Comparison of ENCODE assay signal across 9 cellular contexts in the genomic region with DNA sequence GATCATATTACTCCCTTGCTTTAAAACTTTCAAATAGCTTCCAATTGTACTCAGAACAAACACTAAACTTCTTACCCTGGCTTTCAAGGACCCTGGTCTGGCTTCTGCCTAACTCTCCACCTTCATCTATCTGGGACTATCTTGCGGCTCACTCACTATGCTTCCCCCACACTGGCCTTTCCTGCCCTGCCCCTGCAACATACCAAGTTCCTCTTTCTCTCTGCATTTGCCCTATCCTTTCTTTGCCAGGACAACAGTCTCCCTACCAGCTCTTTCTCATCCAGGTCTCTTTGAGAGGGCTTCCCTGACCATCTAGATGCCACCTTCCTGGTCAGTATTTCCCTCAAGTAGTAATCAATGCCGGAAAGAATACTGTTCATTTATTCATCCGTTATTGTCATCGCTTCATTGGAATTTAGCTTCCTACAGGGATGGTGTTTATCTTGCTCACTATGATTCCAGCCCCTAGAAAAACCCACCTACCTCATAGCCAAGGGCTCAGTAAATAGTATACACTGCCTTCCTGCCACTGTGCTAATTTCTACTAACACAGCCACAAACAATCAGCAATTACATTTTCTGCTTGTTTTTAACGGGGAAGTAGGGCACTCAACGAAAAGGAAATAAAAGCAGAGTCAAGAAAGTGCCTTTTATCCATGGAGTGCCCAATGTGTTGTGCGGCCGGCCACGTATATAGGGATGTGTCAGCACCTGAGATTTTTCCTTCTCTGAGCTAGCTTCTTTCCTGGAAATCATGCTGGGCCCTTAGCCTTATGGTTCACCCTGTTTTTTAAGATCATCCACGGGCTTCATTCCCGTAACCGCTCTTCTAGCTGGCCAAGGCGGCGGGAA. TPM values are rescaled to one million over a fixed set of nuclear protein-coding genes. Genes with fewer than 3 reads are reported as not detected.
DNase-seq lines count a peak whose midpoint lies in the region; ATAC-seq, FAIRE-seq and TF ChIP-seq lines count a peak whose summit lies in the region.
"Had no signal": no experiment of that assay in that cellular context is flagged by ENCODE, and none has a peak within 500 bp of the region (broad histone marks: within the 10 kb centered on the region; RNA-seq: fewer than 3 reads in every experiment).

No MANE protein-coding gene starts in this region.

- peaks cover 22% of the 10 kb centered on the region for H3K36me3 Mint-ChIP-seq in activated CD4-positive, alpha-beta T cell treated with anti-CD3 and anti-CD28 coated beads for 36 hours (ENCODE audit: low read depth)

- no peak overlapping the region for H3K27ac Mint-ChIP-seq in activated CD4-positive, alpha-beta T cell treated with anti-CD3 and anti-CD28 coated beads for 36 hours

- CTCF ChIA-PET in activated CD4-positive, alpha-beta T cell treated with anti-CD3 and anti-CD28 coated beads for 36 hours (lab: Charles Lee) = interaction anchor here (0.8 to 4.0 kb wide), 3 partner anchors 12 to 432 kb away, joined by 3 to 25 read pairs (median 3); no protein-coding TSS in a partner anchor

- no peaks in the 10 kb centered on the region for H3K36me3 ChIP-seq in stomach

- H3K27me3 Mint-ChIP-seq in activated CD4-positive, alpha-beta T cell treated with anti-CD3 and anti-CD28 coated beads for 36 hours = no peaks in the 10 kb centered on the region

- H3K4me3 ChIP-seq in stomach = peak overlapping the region; percentile 58 to 63 (median 62)

- no peak for TF ChIP-seq CTCF in stomach (IDR thresholded peaks at IDR 0.05)

- DNase-seq in activated CD4-positive, alpha-beta T cell treated with anti-CD3 and anti-CD28 coated beads for 36 hours = no peak
- DNase-seq in activated CD4-positive, alpha-beta T cell treated with anti-CD3 and anti-CD28 coated beads for 1 hour = no peak
- DNase-seq in SKM-1 (lab: John Stamatoyannopoulos, UW; ENCODE audit: unreplicated experiment) = peak; percentile 58
- DNase-seq in globus pallidus (ENCODE audit: low spot score) = peak; percentile 3
- no peak for DNase-seq in stomach
- no peak for DNase-seq in superior temporal gyrus (ENCODE audit: extremely low spot score)
- no peak for DNase-seq in RCC 7860 (ENCODE audit: low spot score)

- ATAC-seq in activated CD4-positive, alpha-beta T cell treated with anti-CD3 and anti-CD28 coated beads for 36 hours = peak; percentile 31
- peak; percentile 4 for ATAC-seq in HG02981 (IDR thresholded peaks at IDR 0.05; ENCODE audit: unreplicated experiment)

- peak overlapping the region; percentile 73 to 90 (median 87) for H3K27ac ChIP-seq in stomach

- no peak for TF ChIP-seq EP300 in stomach (IDR thresholded peaks at IDR 0.05)

- H3K9me3 ChIP-seq in stomach = no peaks in the 10 kb centered on the region

- H3K4me1 ChIP-seq in stomach = peaks cover 8 to 22% (median 13%) of the 10 kb centered on the region in 4 donors

- no peaks in the 10 kb centered on the region for H3K27me3 ChIP-seq in stomach

- H3K9me3 Mint-ChIP-seq in activated CD4-positive, alpha-beta T cell treated with anti-CD3 and anti-CD28 coated beads for 36 hours (ENCODE audit: low read depth) = no peaks in the 10 kb centered on the region

- H3K4me3 Mint-ChIP-seq in activated CD4-positive, alpha-beta T cell treated with anti-CD3 and anti-CD28 coated beads for 36 hours = no peak overlapping the region

- intact Hi-C loops in activated CD4-positive, alpha-beta T cell treated with anti-CD3 and anti-CD28 coated beads for 36 hours (cut with DNase I, micrococcal nuclease) = loop anchor here (2.0 to 10.0 kb wide), 12 partner anchors 173 to 1503 kb away; a partner anchor contains a TSS
- intact Hi-C loops in stomach (cut with DNase I; ENCODE audit: low total_unique reads) = no loop called here

- FAIRE-seq in RCC 7860 (lab: Jason Lieb, UNC) = no peak
- FAIRE-seq: endometrium had no signal

- 16 to 18% (median 18%) methylated on average over 14 of the region's 14 CpGs for WGBS in stomach, 5 donors

- TF ChIP-seq POLR2A in stomach (IDR thresholded peaks at IDR 0.05) = no peak

- peaks cover 21% of the 10 kb centered on the region for H3K4me1 Mint-ChIP-seq in activated CD4-positive, alpha-beta T cell treated with anti-CD3 and anti-CD28 coated beads for 36 hours

- POLR2A ChIA-PET in activated CD4-positive, alpha-beta T cell treated with anti-CD3 and anti-CD28 coated beads for 36 hours (lab: Charles Lee) = no interaction called here

RNA-seq across cellular contexts. Expression of a gene that starts 0.5 kb away (rescaled TPM):
- 10 to 100 TPM; 31.1 to 32.0 TPM for total RNA-seq in activated CD4-positive, alpha-beta T cell treated with anti-CD3 and anti-CD28 coated beads for 36 hours
- total RNA-seq in stomach = 1 to 10 TPM in 4 of 5 donors, not detected in 1; 1.3 to 6.6 (median 2.2) TPM
- polyA plus RNA-seq in stomach = 1 to 10 TPM; 1.4 to 3.1 (median 2.1) TPM

Comparison
In these comparisons a context has a peak if more than half of its experiments do, and no peak if none do; other contexts are left out.
1. DNase-seq: peak in SKM-1 (single experiment) and globus pallidus (single experiment); none in activated CD4-positive, alpha-beta T cell treated with anti-CD3 and anti-CD28 coated beads for 36 hours (single experiment), activated CD4-positive, alpha-beta T cell treated with anti-CD3 and anti-CD28 coated beads for 1 hour (single experiment), stomach (single experiment), superior temporal gyrus (single experiment) and RCC 7860 (single experiment).
2. RNA of a gene that starts 0.5 kb away (total RNA-seq): 31.1 to 32.0 TPM in activated CD4-positive, alpha-beta T cell treated with anti-CD3 and anti-CD28 coated beads for 36 hours; 1.3 to 6.6 TPM in stomach; every median in the first group is over 4 times any median in the second.